24 cellular contexts compared by ENCODE assay signal in the genomic region with DNA sequence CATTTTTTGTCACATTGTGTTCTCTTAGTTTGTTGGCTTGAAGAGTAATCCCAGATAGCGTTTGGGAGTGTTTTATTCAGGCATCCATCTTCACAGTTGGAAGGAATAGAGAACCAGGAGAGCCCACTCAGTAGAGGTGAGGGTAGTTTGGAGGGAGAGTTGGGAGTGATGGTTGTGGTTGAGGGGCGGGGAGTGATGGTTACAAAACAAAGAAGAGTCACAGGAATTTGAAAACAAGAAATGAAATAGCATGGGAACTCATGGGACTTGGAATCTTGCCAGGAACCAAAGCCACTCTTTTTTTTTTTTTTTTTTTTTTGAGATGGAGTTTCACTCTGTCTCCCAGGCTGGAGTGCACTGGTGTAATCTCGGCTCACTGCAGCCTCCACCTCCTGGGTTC. TPM values are rescaled to one million over a fixed set of nuclear protein-coding genes. Genes with fewer than 3 reads are reported as not detected.
DNase-seq lines count a peak whose midpoint lies in the region; FAIRE-seq lines count a peak whose summit lies in the region.
"Had no signal": no experiment of that assay in that cellular context is flagged by ENCODE, and none has a peak within 500 bp of the region (broad histone marks: within the 10 kb centered on the region; RNA-seq: fewer than 3 reads in every experiment).

No MANE protein-coding gene starts in this region.

- H3K27ac ChIP-seq in GM23248: peak overlapping the region; percentile 43
- H3K27ac ChIP-seq: KMS-11, parathyroid adenoma, sigmoid colon, thoracic aorta, vagina had no signal

- FAIRE-seq in HTR-8/SVneo (lab: Jason Lieb, UNC): no peak

- H3K4me2 ChIP-seq in GM23248 (ENCODE audit: unreplicated experiment): no peak overlapping the region
- H3K4me2 ChIP-seq: KMS-11 had no signal

- H3K79me2 ChIP-seq in GM23248 (ENCODE audit: insufficient read depth): no peaks in the 10 kb centered on the region
- H3K79me2 ChIP-seq: parathyroid adenoma had no signal

- no peaks in the 10 kb centered on the region for H3K9me2 ChIP-seq in GM23248 (ENCODE audit: insufficient read depth)

- peaks cover 16% of the 10 kb centered on the region; the same call in 1 of the 2 replicates for H3F3A ChIP-seq in GM23248 (ENCODE audit: insufficient read depth)

- no peaks in the 10 kb centered on the region for H4K20me1 ChIP-seq in GM23248 (ENCODE audit: insufficient read depth)

- no peak overlapping the region for H3K9ac ChIP-seq in GM23248
- H3K9ac ChIP-seq: KMS-11, parathyroid adenoma had no signal

- H3K4me1 ChIP-seq in GM23248 (ENCODE audit: insufficient read depth): peaks cover 29% of the 10 kb centered on the region
- H3K4me1 ChIP-seq: parathyroid adenoma, sigmoid colon, vagina had no signal

- DNase-seq in GM23248 (peak; percentile 55), OCI-M1 (lab: John Stamatoyannopoulos, UW) (peak; percentile 57), fibroblast of gingiva (ENCODE audit: low read depth) (peak; percentile 48), myocyte (ENCODE audit: low read depth) (peak; percentile 56), NCI-H1694 (lab: John Stamatoyannopoulos, UW) (no peak), HTR-8/SVneo (ENCODE audit: insufficient read length, low spot score) (no peak), cerebellum (ENCODE audit: low spot score) (no peak)
- DNase-seq: activated CD4-positive, alpha-beta memory T cell treated with anti-CD3 and anti-CD28 coated beads, Interleukin-2, amount 10 ng/mL, durations not matched to agents 7 days and 5 days; activated naive CD8-positive, alpha-beta T cell treated with anti-CD3 and anti-CD28 coated beads, Interleukin-2, amount 10 ng/mL, durations not matched to agents 7 days and 5 days; CD4-positive, alpha-beta T cell; NCI-H1092; NCI-H187 treated with DMSO at 0.1 percent for 48 hours; NCI-H345; NCI-H82; SHP77 treated with DMSO at 0.1 percent for 48 hours; sigmoid colon; stimulated activated CD4-positive, alpha-beta T cell treated with anti-CD3 and anti-CD28 coated beads, Interleukin-15, amount 100 ng/mL, for 24 hours; stimulated activated naive CD8-positive, alpha-beta T cell treated with anti-CD3 and anti-CD28 coated beads, Interleukin-15, Interleukin-2, amounts not matched to agents 100 U/mL and 50 U/mL, for 24 hours; SW 1271 had no signal

- H3K4me3 ChIP-seq in GM23248: no peak overlapping the region
- H3K4me3 ChIP-seq: coronary artery, sigmoid colon, thoracic aorta, vagina had no signal

- WGBS in GM23248 (ENCODE audit: low coverage in 1 of 2, low lambda C conversion rate in 2 of 2, missing lambda C conversion rate in 2 of 2), 2 experiments: 40 to 44% methylated on average over 3 of the region's 3 CpGs

- H3K9me3 ChIP-seq in GM23248 (ENCODE audit: low read depth): no peaks in the 10 kb centered on the region
- H3K9me3 ChIP-seq: sigmoid colon, thoracic aorta, vagina had no signal

- no peaks in the 10 kb centered on the region for H3K36me3 ChIP-seq in GM23248 (ENCODE audit: low read depth)
- H3K36me3 ChIP-seq: sigmoid colon, thoracic aorta, vagina had no signal

- H2AFZ ChIP-seq in GM23248: no peak overlapping the region
- H2AFZ ChIP-seq: parathyroid adenoma had no signal

- in situ Hi-C loops in GM23248 (cut with MboI): loop anchor here (25.0 kb wide), 1 partner anchor 270 kb away; a partner anchor contains a TSS

- H3K27me3 ChIP-seq in GM23248 (replicated peaks; ENCODE audit: insufficient read depth): no peaks in the 10 kb centered on the region
- H3K27me3 ChIP-seq: sigmoid colon, vagina had no signal

RNA-seq across cellular contexts. Expression of a gene that starts 36.3 kb away (rescaled TPM):
- total RNA-seq in GM23248 (2014; rRNA removed; shearing (Covaris generic)): 78.0 and 80.6 TPM in 2 replicates
- polyA plus RNA-seq in GM23248 (2016; fragmentation: Nextera tagmentation; extraction: Ambion mirVana): 149 and 156 TPM in 2 replicates
- 80.9 and 88.0 TPM in 2 replicates for total RNA-seq in myocyte
- 81.0 TPM for polyA plus RNA-seq in myocyte (2012)
- 51.0 TPM for total RNA-seq in cerebellum

Comparison
In these comparisons a context has a peak if more than half of its experiments do, and no peak if none do; other contexts are left out.
1. DNase-seq: peak in GM23248 (single experiment), OCI-M1 (single experiment), fibroblast of gingiva (single experiment) and myocyte (single experiment); none in NCI-H1694 (single experiment), HTR-8/SVneo (single experiment) and cerebellum (single experiment).